In the genomic region with DNA sequence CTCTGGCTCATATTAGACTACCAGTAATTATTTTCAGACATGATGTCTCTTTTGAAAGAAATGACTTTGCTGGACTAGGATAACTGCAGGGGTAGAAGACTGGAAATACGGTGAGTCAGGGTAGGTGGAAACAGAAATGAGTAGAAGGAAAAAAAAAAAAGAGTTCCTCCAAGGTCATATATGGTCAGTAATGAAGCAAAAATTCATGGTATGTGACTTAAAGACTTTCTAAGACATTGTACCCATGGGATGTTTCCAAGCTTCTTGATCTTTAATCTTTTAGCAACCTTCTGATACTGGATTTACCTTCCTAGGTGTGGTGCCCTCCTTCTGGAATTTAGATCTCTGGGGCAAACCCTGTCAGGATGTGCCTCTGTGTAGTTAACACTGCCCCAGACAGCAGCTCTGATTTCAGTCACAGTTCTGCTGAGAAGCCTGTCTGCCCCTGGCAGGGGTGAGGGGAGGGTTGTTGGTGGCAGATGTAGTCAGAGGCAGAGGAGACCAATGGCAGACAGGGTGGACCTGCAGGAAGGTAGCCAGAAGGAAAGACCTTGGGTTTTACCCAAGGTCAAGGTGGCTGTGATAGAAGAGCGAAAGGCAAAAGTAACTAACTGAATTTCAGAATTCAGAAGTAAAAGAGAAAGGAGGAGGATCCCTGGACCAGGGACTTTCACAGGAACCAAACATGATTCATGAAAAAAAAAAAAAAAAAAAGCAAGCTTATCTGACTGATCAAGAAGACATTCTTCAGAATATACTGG, we compare ENCODE assay signal across 2 cellular contexts.
TF ChIP-seq lines count a peak whose summit lies in the region.

No MANE protein-coding gene starts in this region.

TF ChIP-seq in Ishikawa, 13 proteins besides CTCF, POLR2A, EP300 and RAD21:
- TF ChIP-seq CREB1 (IDR thresholded peaks at IDR 0.05; ENCODE audit: low read depth) (no peak), TEAD4 (IDR thresholded peaks at IDR 0.05) (peak; percentile 66)

TF ChIP-seq in HepG2, 621 proteins besides CTCF, POLR2A, EP300 and RAD21:
- no peak for TF ChIP-seq ZNF75D (CRISPR knock-in tag; IDR thresholded peaks at IDR 0.05; ENCODE audit: borderline replicate concordance)
- TF ChIP-seq MXD4 (CRISPR knock-in tag; IDR thresholded peaks at IDR 0.05) = no peak
- TF ChIP-seq RNF2 (conservative IDR thresholded peaks at IDR 0.05; ENCODE audit: low read depth) = no peak
- TF ChIP-seq HNRNPH1 (optimal IDR thresholded peaks at IDR 0.05; ENCODE audit: low read depth, low read length) = no peak
- no peak for TF ChIP-seq NFYB (CRISPR knock-in tag; IDR thresholded peaks at IDR 0.05)
- no peak for TF ChIP-seq FOXK2 (IDR thresholded peaks at IDR 0.05)
- TF ChIP-seq SRSF9 (IDR thresholded peaks at IDR 0.05; ENCODE audit: borderline replicate concordance, insufficient read depth, low read depth, low read length, poor library complexity, severe bottlenecking) = no peak
- TF ChIP-seq, protein P1, sequence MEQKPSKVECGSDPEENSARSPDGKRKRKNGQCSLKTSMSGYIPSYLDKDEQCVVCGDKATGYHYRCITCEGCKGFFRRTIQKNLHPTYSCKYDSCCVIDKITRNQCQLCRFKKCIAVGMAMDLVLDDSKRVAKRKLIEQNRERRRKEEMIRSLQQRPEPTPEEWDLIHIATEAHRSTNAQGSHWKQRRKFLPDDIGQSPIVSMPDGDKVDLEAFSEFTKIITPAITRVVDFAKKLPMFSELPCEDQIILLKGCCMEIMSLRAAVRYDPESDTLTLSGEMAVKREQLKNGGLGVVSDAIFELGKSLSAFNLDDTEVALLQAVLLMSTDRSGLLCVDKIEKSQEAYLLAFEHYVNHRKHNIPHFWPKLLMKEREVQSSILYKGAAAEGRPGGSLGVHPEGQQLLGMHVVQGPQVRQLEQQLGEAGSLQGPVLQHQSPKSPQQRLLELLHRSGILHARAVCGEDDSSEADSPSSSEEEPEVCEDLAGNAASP (CRISPR knock-in tag; IDR thresholded peaks at IDR 0.05; ENCODE audit: borderline replicate concordance) = no peak
- TF ChIP-seq ZNF367 (CRISPR knock-in tag; IDR thresholded peaks at IDR 0.05; ENCODE audit: borderline replicate concordance) = no peak
- TF ChIP-seq, protein P2, sequence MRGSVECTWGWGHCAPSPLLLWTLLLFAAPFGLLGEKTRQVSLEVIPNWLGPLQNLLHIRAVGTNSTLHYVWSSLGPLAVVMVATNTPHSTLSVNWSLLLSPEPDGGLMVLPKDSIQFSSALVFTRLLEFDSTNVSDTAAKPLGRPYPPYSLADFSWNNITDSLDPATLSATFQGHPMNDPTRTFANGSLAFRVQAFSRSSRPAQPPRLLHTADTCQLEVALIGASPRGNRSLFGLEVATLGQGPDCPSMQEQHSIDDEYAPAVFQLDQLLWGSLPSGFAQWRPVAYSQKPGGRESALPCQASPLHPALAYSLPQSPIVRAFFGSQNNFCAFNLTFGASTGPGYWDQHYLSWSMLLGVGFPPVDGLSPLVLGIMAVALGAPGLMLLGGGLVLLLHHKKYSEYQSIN (CRISPR knock-in tag; IDR thresholded peaks at IDR 0.05; ENCODE audit: borderline replicate concordance) = no peak
- no peak for TF ChIP-seq ZNF350 (CRISPR knock-in tag; IDR thresholded peaks at IDR 0.05; ENCODE audit: borderline replicate concordance, low read depth)
- no peak for TF ChIP-seq DMAP1 (CRISPR knock-in tag; IDR thresholded peaks at IDR 0.05)
- no peak for TF ChIP-seq ZNF225 (CRISPR knock-in tag; IDR thresholded peaks at IDR 0.05)
- TF ChIP-seq, protein P3, sequence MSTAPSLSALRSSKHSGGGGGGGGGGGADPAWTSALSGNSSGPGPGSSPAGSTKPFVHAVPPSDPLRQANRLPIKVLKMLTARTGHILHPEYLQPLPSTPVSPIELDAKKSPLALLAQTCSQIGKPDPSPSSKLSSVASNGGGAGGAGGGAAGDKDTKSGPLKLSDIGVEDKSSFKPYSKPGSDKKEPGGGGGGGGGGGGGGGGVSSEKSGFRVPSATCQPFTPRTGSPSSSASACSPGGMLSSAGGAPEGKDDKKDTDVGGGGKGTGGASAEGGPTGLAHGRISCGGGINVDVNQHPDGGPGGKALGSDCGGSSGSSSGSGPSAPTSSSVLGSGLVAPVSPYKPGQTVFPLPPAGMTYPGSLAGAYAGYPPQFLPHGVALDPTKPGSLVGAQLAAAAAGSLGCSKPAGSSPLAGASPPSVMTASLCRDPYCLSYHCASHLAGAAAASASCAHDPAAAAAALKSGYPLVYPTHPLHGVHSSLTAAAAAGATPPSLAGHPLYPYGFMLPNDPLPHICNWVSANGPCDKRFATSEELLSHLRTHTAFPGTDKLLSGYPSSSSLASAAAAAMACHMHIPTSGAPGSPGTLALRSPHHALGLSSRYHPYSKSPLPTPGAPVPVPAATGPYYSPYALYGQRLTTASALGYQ (CRISPR knock-in tag; IDR thresholded peaks at IDR 0.05) = no peak
- TF ChIP-seq, protein P4, sequence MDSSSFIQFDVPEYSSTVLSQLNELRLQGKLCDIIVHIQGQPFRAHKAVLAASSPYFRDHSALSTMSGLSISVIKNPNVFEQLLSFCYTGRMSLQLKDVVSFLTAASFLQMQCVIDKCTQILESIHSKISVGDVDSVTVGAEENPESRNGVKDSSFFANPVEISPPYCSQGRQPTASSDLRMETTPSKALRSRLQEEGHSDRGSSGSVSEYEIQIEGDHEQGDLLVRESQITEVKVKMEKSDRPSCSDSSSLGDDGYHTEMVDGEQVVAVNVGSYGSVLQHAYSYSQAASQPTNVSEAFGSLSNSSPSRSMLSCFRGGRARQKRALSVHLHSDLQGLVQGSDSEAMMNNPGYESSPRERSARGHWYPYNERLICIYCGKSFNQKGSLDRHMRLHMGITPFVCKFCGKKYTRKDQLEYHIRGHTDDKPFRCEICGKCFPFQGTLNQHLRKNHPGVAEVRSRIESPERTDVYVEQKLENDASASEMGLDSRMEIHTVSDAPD (CRISPR knock-in tag; IDR thresholded peaks at IDR 0.05) = no peak
- TF ChIP-seq, protein P5, sequence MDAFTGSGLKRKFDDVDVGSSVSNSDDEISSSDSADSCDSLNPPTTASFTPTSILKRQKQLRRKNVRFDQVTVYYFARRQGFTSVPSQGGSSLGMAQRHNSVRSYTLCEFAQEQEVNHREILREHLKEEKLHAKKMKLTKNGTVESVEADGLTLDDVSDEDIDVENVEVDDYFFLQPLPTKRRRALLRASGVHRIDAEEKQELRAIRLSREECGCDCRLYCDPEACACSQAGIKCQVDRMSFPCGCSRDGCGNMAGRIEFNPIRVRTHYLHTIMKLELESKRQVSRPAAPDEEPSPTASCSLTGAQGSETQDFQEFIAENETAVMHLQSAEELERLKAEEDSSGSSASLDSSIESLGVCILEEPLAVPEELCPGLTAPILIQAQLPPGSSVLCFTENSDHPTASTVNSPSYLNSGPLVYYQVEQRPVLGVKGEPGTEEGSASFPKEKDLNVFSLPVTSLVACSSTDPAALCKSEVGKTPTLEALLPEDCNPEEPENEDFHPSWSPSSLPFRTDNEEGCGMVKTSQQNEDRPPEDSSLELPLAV (CRISPR knock-in tag; conservative IDR thresholded peaks at IDR 0.05; ENCODE audit: low read depth) = no peak
